In the genomic region with DNA sequence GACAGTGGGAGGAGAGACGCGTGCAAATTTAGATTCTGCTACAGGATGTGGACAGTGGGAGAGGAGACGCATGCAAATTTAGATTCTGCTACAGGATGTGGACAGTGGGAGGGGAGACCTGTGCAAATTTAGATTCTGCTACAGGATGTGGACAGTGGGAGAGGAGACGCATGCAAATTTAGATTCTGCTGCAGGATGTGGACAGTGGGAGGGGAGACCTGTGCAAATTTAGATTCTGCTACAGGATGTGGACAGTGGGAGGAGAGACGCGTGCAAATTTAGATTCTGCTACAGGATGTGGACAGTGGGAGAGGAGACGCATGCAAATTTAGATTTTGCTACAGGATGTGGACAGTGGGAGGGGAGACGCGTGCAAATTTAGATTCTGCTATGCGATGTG, we compare ENCODE assay signal across 7 cellular contexts.
DNase-seq lines count a peak whose midpoint lies in the region; ATAC-seq and TF ChIP-seq lines count a peak whose summit lies in the region.
"Not testable (repeated sequence)": the region's sequence is repeated elsewhere in the genome, so short reads cannot be mapped to it uniquely, and the experiment has no call there.

No MANE protein-coding gene starts in this region.

- not testable (repeated sequence) for H3K4me3 Mint-ChIP-seq in CD4-positive, alpha-beta T cell
- H3K4me3 Mint-ChIP-seq in T-helper 17 cell (peak overlapping the region; percentile 62), immature natural killer cell (peak overlapping the region in 1 of 5 donors; percentile 10)
- peak overlapping the region; percentile 9 for H3K4me3 Mint-ChIP-seq in activated CD8-positive, alpha-beta T cell treated with anti-CD3 and anti-CD28 coated beads for 36 hours
- H3K4me3 Mint-ChIP-seq in activated naive CD8-positive, alpha-beta T cell = peak overlapping the region; percentile 13

- not testable (repeated sequence) for H3K27me3 Mint-ChIP-seq in CD4-positive, alpha-beta T cell; T-helper 17 cell; activated CD8-positive, alpha-beta T cell treated with anti-CD3 and anti-CD28 coated beads for 36 hours; activated naive CD8-positive, alpha-beta T cell
- H3K27me3 Mint-ChIP-seq in immature natural killer cell (ENCODE audit: low read depth in 3 of 3) = peaks cover 10 to 29% (median 18%) of the 10 kb centered on the region in 3 donors

- POLR2A ChIA-PET in CD4-positive, alpha-beta T cell (lab: Charles Lee); activated CD8-positive, alpha-beta T cell treated with anti-CD3 and anti-CD28 coated beads for 36 hours (lab: Charles Lee): not testable (repeated sequence)

- CTCF ChIA-PET in CD4-positive, alpha-beta T cell (lab: Charles Lee); activated CD8-positive, alpha-beta T cell treated with anti-CD3 and anti-CD28 coated beads for 36 hours (lab: Charles Lee): not testable (repeated sequence)

- not testable (repeated sequence) for H3K27me3 ChIP-seq in CD4-positive, alpha-beta T cell (ENCODE audit: control insufficient read depth, insufficient read depth, low read length)

- not testable (repeated sequence) for ATAC-seq in CD4-positive, alpha-beta T cell (ENCODE audit: poor library complexity); T-helper 17 cell; activated CD8-positive, alpha-beta T cell treated with anti-CD3 and anti-CD28 coated beads for 36 hours

- H3K36me3 Mint-ChIP-seq in CD4-positive, alpha-beta T cell (ENCODE audit: low read depth) = peaks cover 15% of the 10 kb centered on the region
- not testable (repeated sequence) for H3K36me3 Mint-ChIP-seq in T-helper 17 cell (ENCODE audit: low read depth); activated naive CD8-positive, alpha-beta T cell; immature natural killer cell
- peaks cover 16% of the 10 kb centered on the region for H3K36me3 Mint-ChIP-seq in activated CD8-positive, alpha-beta T cell treated with anti-CD3 and anti-CD28 coated beads for 36 hours (ENCODE audit: low read depth)

- intact Hi-C loops in CD4-positive, alpha-beta T cell (cut with DNase I, micrococcal nuclease); activated CD8-positive, alpha-beta T cell treated with anti-CD3 and anti-CD28 coated beads for 36 hours (cut with micrococcal nuclease): not testable (repeated sequence)

- not testable (repeated sequence) for H3K9me3 Mint-ChIP-seq in CD4-positive, alpha-beta T cell; activated naive CD8-positive, alpha-beta T cell (ENCODE audit: low read depth)
- peaks cover 17% of the 10 kb centered on the region for H3K9me3 Mint-ChIP-seq in activated CD8-positive, alpha-beta T cell treated with anti-CD3 and anti-CD28 coated beads for 36 hours
- peaks cover 17 to 37% (median 24%) of the 10 kb centered on the region in 6 donors for H3K9me3 Mint-ChIP-seq in immature natural killer cell

- not testable (repeated sequence) for H3K36me3 ChIP-seq in KOPT-K1 (ENCODE audit: insufficient read depth, low read length)

- H3K9me3 ChIP-seq in CD4-positive, alpha-beta T cell (ENCODE audit: control insufficient read depth, low read length) = peaks cover 21% of the 10 kb centered on the region
- H3K9me3 ChIP-seq in KOPT-K1 (ENCODE audit: insufficient read depth, low read length, poor library complexity, severe bottlenecking) = peaks cover 16% of the 10 kb centered on the region
- not testable (repeated sequence) for H3K9me3 ChIP-seq in T-helper 17 cell (ENCODE audit: control insufficient read depth, low read length, poor library complexity, severe bottlenecking)

- peak overlapping the region; percentile 27 for H3K27ac Mint-ChIP-seq in CD4-positive, alpha-beta T cell
- not testable (repeated sequence) for H3K27ac Mint-ChIP-seq in T-helper 17 cell; activated naive CD8-positive, alpha-beta T cell
- peak overlapping the region; percentile 31 for H3K27ac Mint-ChIP-seq in activated CD8-positive, alpha-beta T cell treated with anti-CD3 and anti-CD28 coated beads for 36 hours
- peak overlapping the region in 3 of 6 donors; percentile 55 to 67 (median 58) for H3K27ac Mint-ChIP-seq in immature natural killer cell

- TF ChIP-seq CTCF in CD4-positive, alpha-beta T cell (IDR thresholded peaks at IDR 0.05); activated CD8-positive, alpha-beta T cell treated with anti-CD3 and anti-CD28 coated beads for 36 hours (IDR thresholded peaks at IDR 0.05): not testable (repeated sequence)

- peak in 2 of 10 experiments; percentile 25 to 31 for DNase-seq in CD4-positive, alpha-beta T cell
- not testable (repeated sequence) for DNase-seq in T-helper 17 cell
- peak; percentile 62 for DNase-seq in activated CD8-positive, alpha-beta T cell treated with anti-CD3 and anti-CD28 coated beads for 36 hours
- peak; percentile 37 to 41 (median 38) for DNase-seq in immature natural killer cell
- DNase-seq in stimulated activated CD4-positive, alpha-beta T cell treated with anti-CD3 and anti-CD28 coated beads, Interleukin-1b, Interleukin-23, amount 100 ng/mL, for 48 hours = peak; percentile 16

- peaks cover 15% of the 10 kb centered on the region for H3K4me1 Mint-ChIP-seq in CD4-positive, alpha-beta T cell (ENCODE audit: low read depth)
- H3K4me1 Mint-ChIP-seq in T-helper 17 cell = not testable (repeated sequence)
- H3K4me1 Mint-ChIP-seq in activated CD8-positive, alpha-beta T cell treated with anti-CD3 and anti-CD28 coated beads for 36 hours (ENCODE audit: low read depth) = peaks cover 16% of the 10 kb centered on the region
- H3K4me1 Mint-ChIP-seq in activated naive CD8-positive, alpha-beta T cell (ENCODE audit: low read depth) = peaks cover 14% of the 10 kb centered on the region
- H3K4me1 Mint-ChIP-seq in immature natural killer cell = peaks cover 13 to 17% of the 10 kb centered on the region in 2 donors

- not testable (repeated sequence) for H3K27ac ChIP-seq in CD4-positive, alpha-beta T cell (ENCODE audit: low read depth, low read length)
- peak overlapping the region; percentile 46 for H3K27ac ChIP-seq in KOPT-K1 (ENCODE audit: low read depth, low read length, poor library complexity, severe bottlenecking)
